ENCODE assay signal across 11 cellular contexts in the genomic region with DNA sequence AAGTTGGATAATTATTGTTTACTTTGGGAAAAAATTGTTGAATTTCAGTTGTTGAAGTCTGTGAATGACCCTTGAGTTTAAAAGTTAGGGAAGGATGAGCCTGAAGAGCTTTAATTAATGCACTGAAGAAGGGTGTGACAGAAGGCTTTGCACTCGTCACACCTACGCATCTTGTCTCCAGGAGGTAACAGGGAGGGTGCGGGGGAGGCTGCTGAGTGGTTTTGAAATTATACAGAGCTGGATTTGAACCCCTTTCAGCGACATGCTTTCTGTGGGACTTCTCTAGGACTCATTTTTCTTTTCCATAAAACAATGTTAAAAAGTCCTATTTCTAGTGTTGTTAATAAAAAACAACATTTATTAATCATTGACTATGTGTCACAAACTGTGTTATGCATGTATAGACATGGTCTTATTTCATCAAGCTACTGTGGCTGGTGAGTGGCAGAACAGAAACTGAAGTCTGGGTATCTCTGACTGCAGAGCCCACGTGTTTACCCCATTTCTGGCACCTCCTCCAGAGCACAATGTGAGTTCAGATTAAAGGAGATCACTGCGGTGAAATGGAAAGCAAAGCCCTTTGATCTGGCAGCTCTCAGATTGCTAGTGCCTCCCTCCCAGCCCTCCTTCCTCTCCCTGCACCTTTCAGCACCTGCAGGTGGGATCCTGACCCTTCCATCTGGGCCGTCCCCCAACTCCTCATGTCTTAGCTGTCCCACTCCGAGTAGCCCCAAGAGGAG.
A peak's percentile ranks its signal among the peaks of the same experiment; 100 is the strongest.
DNase-seq lines count a peak whose midpoint lies in the region; ATAC-seq and TF ChIP-seq lines count a peak whose summit lies in the region.
"Had no signal": no experiment of that assay in that cellular context is flagged by ENCODE, and none has a peak within 500 bp of the region (broad histone marks: within the 10 kb centered on the region; RNA-seq: fewer than 3 reads in every experiment).

No MANE protein-coding gene starts in this region.

- H3K27ac ChIP-seq in mammary epithelial cell (ENCODE audit: insufficient read depth, low read depth, low read length) (no peak overlapping the region), esophagus (ENCODE audit: low read depth in 2 of 2, low read length in 1 of 2) (peak overlapping the region; percentile 66 to 86)
- H3K27ac ChIP-seq: BLaER1 treated with 17β-estradiol and CSF1 and Interleukin-3, amounts not matched to agents 10 nM and 100 nM; breast epithelium; left lung had no signal

- no peak for TF ChIP-seq CTCF in MCF 10A (IDR thresholded peaks at IDR 0.05; ENCODE audit: unreplicated experiment)
- TF ChIP-seq CTCF in mammary epithelial cell (conservative IDR thresholded peaks at IDR 0.05 in 1 of 2, IDR thresholded peaks at IDR 0.05 in 1 of 2; ENCODE audit: extremely low read depth in 1 of 2, insufficient read depth in 1 of 2, low read depth in 1 of 2, low read length in 2 of 2), result no peak
- TF ChIP-seq CTCF in omental fat pad (IDR thresholded peaks at IDR 0.05), result no peak

- in situ Hi-C loops in mammary epithelial cell (cut with MboI; ENCODE audit: low sequenced_read_pairs in 2 of 2), result no loop called here

- H3K9me3 Mint-ChIP-seq in MCF 10A (ENCODE audit: unreplicated experiment) (peaks cover 28% of the 10 kb centered on the region), T-cell (peaks cover 0 to 5% (median 0%) of the 10 kb centered on the region in 3 donors)
- H3K9me3 Mint-ChIP-seq in stimulated activated naive CD8-positive, alpha-beta T cell treated with anti-CD3 and anti-CD28 coated beads, Interleukin-15, amount 100 ng/mL, for 72 hours, result peaks cover 5 to 10% of the 10 kb centered on the region in 2 donors

- ATAC-seq in T-cell (replicated peaks in 1 of 4) (peak; percentile 88 to 96 (median 92)), omental fat pad (ENCODE audit: low FRiP score) (no peak), HG02623 (IDR thresholded peaks at IDR 0.05; ENCODE audit: unreplicated experiment) (no peak)
- peak; percentile 92 for ATAC-seq in stimulated activated naive CD8-positive, alpha-beta T cell treated with anti-CD3 and anti-CD28 coated beads, Interleukin-15, amount 100 ng/mL, for 72 hours
- ATAC-seq: left lung had no signal

- H3K9ac ChIP-seq in mammary epithelial cell (ENCODE audit: insufficient read depth, low read length), result no peak overlapping the region
- H3K9ac ChIP-seq: BLaER1 treated with 17β-estradiol and CSF1 and Interleukin-3, amounts not matched to agents 10 nM and 100 nM had no signal

- dilution Hi-C loops in mammary epithelial cell (cut with HindIII; ENCODE audit: low sequenced_read_pairs), result no loop called here

- no peak overlapping the region for H3K27ac Mint-ChIP-seq in MCF 10A (ENCODE audit: low read depth, unreplicated experiment)
- peak overlapping the region; percentile 52 to 66 for H3K27ac Mint-ChIP-seq in T-cell
- peak overlapping the region; percentile 60 to 90 for H3K27ac Mint-ChIP-seq in stimulated activated naive CD8-positive, alpha-beta T cell treated with anti-CD3 and anti-CD28 coated beads, Interleukin-15, amount 100 ng/mL, for 72 hours

- no peaks in the 10 kb centered on the region for H3K4me1 ChIP-seq in mammary epithelial cell (ENCODE audit: insufficient read depth, low read length)
- H3K4me1 ChIP-seq in esophagus (ENCODE audit: control insufficient read depth in 2 of 2, insufficient read depth in 2 of 2, low read length in 1 of 2), result peaks cover 0 to 9% of the 10 kb centered on the region in 2 donors
- H3K4me1 ChIP-seq: breast epithelium, left lung had no signal

- no peaks in the 10 kb centered on the region for H3K27me3 ChIP-seq in mammary epithelial cell (ENCODE audit: insufficient read depth, low read length)
- no peaks in the 10 kb centered on the region for H3K27me3 ChIP-seq in esophagus (ENCODE audit: control insufficient read depth in 1 of 2, insufficient read depth in 2 of 2, low read length in 2 of 2)
- H3K27me3 ChIP-seq: BLaER1 treated with 17β-estradiol and CSF1 and Interleukin-3, amounts not matched to agents 10 nM and 100 nM had no signal

- H3K27me3 Mint-ChIP-seq in MCF 10A (ENCODE audit: insufficient read depth, unreplicated experiment) (no peaks in the 10 kb centered on the region), T-cell (no peaks in the 10 kb centered on the region)
- no peaks in the 10 kb centered on the region for H3K27me3 Mint-ChIP-seq in stimulated activated naive CD8-positive, alpha-beta T cell treated with anti-CD3 and anti-CD28 coated beads, Interleukin-15, amount 100 ng/mL, for 72 hours

- DNase-seq in MCF 10A (ENCODE audit: unreplicated experiment), result no peak
- no peak for DNase-seq in mammary epithelial cell
- peak; percentile 12 to 75 (median 47) for DNase-seq in T-cell
- DNase-seq in stimulated activated naive CD8-positive, alpha-beta T cell treated with anti-CD3 and anti-CD28 coated beads, Interleukin-15, amount 100 ng/mL, for 72 hours, result peak; percentile 48 to 61
- DNase-seq in NCI-H1436 (lab: John Stamatoyannopoulos, UW), result no peak
- DNase-seq in omental fat pad (ENCODE audit: low spot score), result no peak
- DNase-seq: left lung had no signal

- H3K36me3 Mint-ChIP-seq in MCF 10A (ENCODE audit: insufficient read depth, unreplicated experiment), result no peaks in the 10 kb centered on the region
- H3K36me3 Mint-ChIP-seq in T-cell, result no peaks in the 10 kb centered on the region

- no peak overlapping the region for H3K4me2 ChIP-seq in mammary epithelial cell (ENCODE audit: insufficient read depth, low read depth, low read length)

- no peaks in the 10 kb centered on the region for H4K20me1 ChIP-seq in mammary epithelial cell (ENCODE audit: insufficient read depth, low read length)
- H4K20me1 ChIP-seq: BLaER1 treated with 17β-estradiol and CSF1 and Interleukin-3, amounts not matched to agents 10 nM and 100 nM had no signal

- peak overlapping the region; percentile 15 for H3K4me3 Mint-ChIP-seq in MCF 10A (ENCODE audit: unreplicated experiment)
- H3K4me3 Mint-ChIP-seq in T-cell, result peak overlapping the region; percentile 25 to 74 (median 58)
- H3K4me3 Mint-ChIP-seq in stimulated activated naive CD8-positive, alpha-beta T cell treated with anti-CD3 and anti-CD28 coated beads, Interleukin-15, amount 100 ng/mL, for 72 hours, result peak overlapping the region; percentile 69 to 75

- H3K4me1 Mint-ChIP-seq in MCF 10A (ENCODE audit: insufficient read depth, unreplicated experiment) (peaks cover 10% of the 10 kb centered on the region), T-cell (peaks cover 27 to 57% (median 41%) of the 10 kb centered on the region in 3 donors)
- H3K4me1 Mint-ChIP-seq in stimulated activated naive CD8-positive, alpha-beta T cell treated with anti-CD3 and anti-CD28 coated beads, Interleukin-15, amount 100 ng/mL, for 72 hours, result peaks cover 57% of the 10 kb centered on the region

- H3K79me2 ChIP-seq in mammary epithelial cell (ENCODE audit: insufficient read depth, low read length), result no peaks in the 10 kb centered on the region

- WGBS in mammary epithelial cell (ENCODE audit: low coverage, missing lambda C conversion rate), result 27% methylated on average over 8 of the region's 8 CpGs
- WGBS in esophagus, 2 donors, result 27 to 34% methylated on average over 8 of the region's 8 CpGs

- no peak overlapping the region for H2AFZ ChIP-seq in mammary epithelial cell (ENCODE audit: low read depth, low read length)

- H3K4me3 ChIP-seq in mammary epithelial cell (replicated peaks in 1 of 3; ENCODE audit: insufficient read depth in 1 of 3, low read depth in 2 of 3, low read length in 3 of 3) (no peak overlapping the region), esophagus (ENCODE audit: low read depth in 1 of 2, low read length in 2 of 2) (no peak overlapping the region)
- H3K4me3 ChIP-seq: BLaER1 treated with 17β-estradiol and CSF1 and Interleukin-3, amounts not matched to agents 10 nM and 100 nM; breast epithelium; left lung had no signal

- intact Hi-C loops in MCF 10A (cut with micrococcal nuclease) (no loop called here), mammary epithelial cell (cut with micrococcal nuclease) (no loop called here)

- no TSS peak for BruUV-seq in MCF 10A (replicated peaks; lab: Mats Ljungman, UMichigan)
- BruUV-seq in mammary epithelial cell (replicated peaks; lab: Mats Ljungman, UMichigan), result no TSS peak

- H3K36me3 ChIP-seq in mammary epithelial cell (ENCODE audit: insufficient read depth, low read length), result no peaks in the 10 kb centered on the region
- no peaks in the 10 kb centered on the region for H3K36me3 ChIP-seq in esophagus (ENCODE audit: control insufficient read depth in 2 of 2, insufficient read depth in 2 of 2, low read length in 1 of 2)
- H3K36me3 ChIP-seq: BLaER1 treated with 17β-estradiol and CSF1 and Interleukin-3, amounts not matched to agents 10 nM and 100 nM; breast epithelium; left lung had no signal

- CTCF ChIA-PET in MCF 10A (lab: Yijun Ruan, JAX) (interaction anchor here (0.5 to 1.9 kb wide), 2 partner anchors 495 to 759 kb away, joined by 3 to 4 read pairs; no protein-coding TSS in a partner anchor), mammary epithelial cell (lab: Charles Lee; ENCODE audit: low non-redundant PET) (no interaction called here), T-cell (lab: Charles Lee) (interaction anchor here in 1 of 2 donors (1.3 kb wide), 1 partner anchor 32 kb away, joined by 4 read pairs; no protein-coding TSS in a partner anchor)

- H3K9me3 ChIP-seq in mammary epithelial cell (replicated peaks; ENCODE audit: insufficient read depth, low read length) (peaks cover 41% of the 10 kb centered on the region), esophagus (ENCODE audit: control insufficient read depth in 2 of 2, insufficient read depth in 1 of 2, low read depth in 1 of 2, low read length in 1 of 2) (no peaks in the 10 kb centered on the region)
- H3K9me3 ChIP-seq: BLaER1 treated with 17β-estradiol and CSF1 and Interleukin-3, amounts not matched to agents 10 nM and 100 nM; breast epithelium; left lung had no signal

- POLR2A ChIA-PET in MCF 10A (lab: Yijun Ruan, JAX), result interaction anchor here (0.6 kb wide), 1 partner anchor 1507 kb away, joined by 3 read pairs; no protein-coding TSS in a partner anchor
- POLR2A ChIA-PET in T-cell (lab: Charles Lee), result interaction anchor here (0.6 to 0.8 kb wide), 2 partner anchors 33 to 35 kb away, joined by 3 read pairs; no protein-coding TSS in a partner anchor

Comparison
In these comparisons a context has a peak if more than half of its experiments do, and no peak if none do; other contexts are left out.
1. DNase-seq: peak in T-cell (34 of 34) and stimulated activated naive CD8-positive, alpha-beta T cell treated with anti-CD3 and anti-CD28 coated beads, Interleukin-15, amount 100 ng/mL, for 72 hours (2 of 2); none in MCF 10A (single experiment), mammary epithelial cell (single experiment), NCI-H1436 (single experiment) and omental fat pad (single experiment).
2. H3K4me3 Mint-ChIP-seq: peak in every context shown above with its lines; median percentile 72 in stimulated activated naive CD8-positive, alpha-beta T cell treated with anti-CD3 and anti-CD28 coated beads, Interleukin-15, amount 100 ng/mL, for 72 hours; 58 in T-cell; 15 in MCF 10A.
3. ATAC-seq: peak in T-cell (4 of 4) and stimulated activated naive CD8-positive, alpha-beta T cell treated with anti-CD3 and anti-CD28 coated beads, Interleukin-15, amount 100 ng/mL, for 72 hours (single experiment); none in omental fat pad (single experiment) and HG02623 (single experiment).